24 cellular contexts compared by ENCODE assay signal in genomic region chr13:80157261-80157942, GRCh38.
DNase-seq lines count a peak whose midpoint lies in the region; ATAC-seq and TF ChIP-seq lines count a peak whose summit lies in the region.
"Had no signal": no experiment of that assay in that cellular context is flagged by ENCODE, and none has a peak within 500 bp of the region (broad histone marks: within the 10 kb centered on the region; RNA-seq: fewer than 3 reads in every experiment).

No MANE protein-coding gene starts in this region.

- H4K5ac ChIP-seq in IMR-90 (ENCODE audit: low read depth, low read length) = no peak overlapping the region

- H3K4me1 ChIP-seq in A673 (ENCODE audit: insufficient read depth, low read length, poor library complexity, severe bottlenecking) (peaks cover 7% of the 10 kb centered on the region), IMR-90 (ENCODE audit: control insufficient read depth, insufficient read depth, low read length) (0 out of 2 replicates have a peak, but pooled peaks cover 2% of the 10 kb centered on the region), mesenchymal stem cell (ENCODE audit: control insufficient read depth, insufficient read depth, low read depth, low read length) (no peaks in the 10 kb centered on the region)
- H3K4me1 ChIP-seq: ascending aorta, gastroesophageal sphincter, prostate gland had no signal

- H3K27me3 ChIP-seq in A673 (replicated peaks; ENCODE audit: insufficient read depth, low read depth, low read length, poor library complexity) (no peaks in the 10 kb centered on the region), IMR-90 (ENCODE audit: control insufficient read depth, insufficient read depth, low read length) (no peaks in the 10 kb centered on the region), mesenchymal stem cell (ENCODE audit: control insufficient read depth in 1 of 2, insufficient read depth in 1 of 2, low read length in 2 of 2) (no peaks in the 10 kb centered on the region)
- H3K27me3 ChIP-seq: ascending aorta, gastroesophageal sphincter had no signal

- H3K4ac ChIP-seq in IMR-90 (ENCODE audit: low read depth, low read length) (no peak overlapping the region), mesenchymal stem cell (ENCODE audit: low read depth in 1 of 2, low read length in 2 of 2) (no peak overlapping the region)

- H3K9me3 ChIP-seq in A673 (ENCODE audit: low read depth, low read length, poor library complexity, severe bottlenecking) (no peaks in the 10 kb centered on the region), IMR-90 (ENCODE audit: control insufficient read depth, insufficient read depth, low read length) (no peaks in the 10 kb centered on the region), mesenchymal stem cell (ENCODE audit: control insufficient read depth, low read length) (no peaks in the 10 kb centered on the region)
- H3K9me3 ChIP-seq: ascending aorta, gastroesophageal sphincter, prostate gland had no signal

- H3K9ac ChIP-seq in IMR-90 (ENCODE audit: low read depth, low read length) (no peak overlapping the region), mesenchymal stem cell (ENCODE audit: low read length) (peak overlapping the region; percentile 14)
- H3K9ac ChIP-seq: KMS-11 had no signal

- TF ChIP-seq POLR2A in IMR-90 (IDR thresholded peaks at IDR 0.05; ENCODE audit: low read depth, low read length) = no peak

- CTCF ChIA-PET in A673 (lab: Charles Lee) (no interaction called here), IMR-90 (lab: Yijun Ruan, JAX) (no interaction called here)
- CTCF ChIA-PET in activated CD8-positive, alpha-beta T cell treated with anti-CD3 and anti-CD28 coated beads for 36 hours (lab: Charles Lee) = no interaction called here

- intact Hi-C loops in A673 (cut with micrococcal nuclease; ENCODE audit: unreplicated experiment) = no loop called here
- intact Hi-C loops in IMR-90 (cut with micrococcal nuclease) = no loop called here
- intact Hi-C loops in activated CD8-positive, alpha-beta T cell treated with anti-CD3 and anti-CD28 coated beads for 36 hours (cut with micrococcal nuclease) = no loop called here

- peak; percentile 63 for ATAC-seq in IMR-90 (ENCODE audit: low read depth)
- no peak for ATAC-seq in HG02938 (IDR thresholded peaks at IDR 0.05; ENCODE audit: unreplicated experiment)
- ATAC-seq in HG02840 (IDR thresholded peaks at IDR 0.05; ENCODE audit: low FRiP score, unreplicated experiment) = no peak
- ATAC-seq in activated CD8-positive, alpha-beta T cell treated with anti-CD3 and anti-CD28 coated beads for 36 hours = no peak
- ATAC-seq: gastroesophageal sphincter, SK-N-SH treated with all-trans-retinoic acid at 6 μM for 48 hours had no signal

- peak; percentile 66 for DNase-seq in A673 (ENCODE audit: low spot score)
- DNase-seq in IMR-90 = peak; percentile 35
- peak; percentile 36 for DNase-seq in dedifferentiated amniotic fluid mesenchymal stem cell (ENCODE audit: extremely low spot score)
- DNase-seq in mesenchymal stem cell = peak; percentile 16
- DNase-seq in activated CD8-positive, alpha-beta T cell treated with anti-CD3 and anti-CD28 coated beads for 36 hours = no peak
- DNase-seq in SKM-1 treated with dmso at 0.1 percent for 144 hours (lab: John Stamatoyannopoulos, UW; ENCODE audit: unreplicated experiment) = no peak
- DNase-seq: activated CD4-positive, alpha-beta T cell treated with anti-CD3 and anti-CD28 coated beads, Interleukin-2, amount 50 U/mL, for 1 hour; C1 segment of cervical spinal cord; effector CD8-positive, alpha-beta T cell; erythroblast; MV-4-11; NCI-H1694; NCI-H69; RPMI8226 had no signal

- no peak overlapping the region for H2BK15ac ChIP-seq in IMR-90 (ENCODE audit: low read depth, low read length)
- H2BK15ac ChIP-seq in mesenchymal stem cell (ENCODE audit: low read depth, poor library complexity, severe bottlenecking) = no peak overlapping the region

- H4K20me1 ChIP-seq in IMR-90 (ENCODE audit: insufficient read depth, low read length) = no peaks in the 10 kb centered on the region

- dilution Hi-C loops in IMR-90 (cut with HindIII; ENCODE audit: low sequenced_read_pairs, unreplicated experiment) = no loop called here

- no peak overlapping the region for H3K27ac Mint-ChIP-seq in activated CD8-positive, alpha-beta T cell treated with anti-CD3 and anti-CD28 coated beads for 36 hours
- H3K27ac Mint-ChIP-seq: activated naive CD4-positive, alpha-beta T cell treated with anti-CD3 and anti-CD28 coated beads, Interleukin-2, amount 50 U/mL, for 24 hours; activated T-helper 1 cell treated with anti-CD3 and anti-CD28 coated beads, Interleukin-12 subunit alpha, Interleukin-12 subunit beta, Interleukin-2, Interleukin-4 antibody, amounts not matched to agents 30 ng/mL and 10 ng/mL and 1 ng/mL, durations not matched to agents 14 hours and 24 hours and 36 hours; type B pancreatic cell had no signal

- H3K4me3 ChIP-seq in A673 (ENCODE audit: low read depth, low read length, poor library complexity, severe bottlenecking) (no peak overlapping the region), IMR-90 (ENCODE audit: insufficient read depth, low read depth, low read length) (no peak overlapping the region), mesenchymal stem cell (ENCODE audit: insufficient read depth in 1 of 2, low read depth in 1 of 2, low read length in 2 of 2) (peak overlapping the region in 1 of 2 experiments; percentile 20)
- H3K4me3 ChIP-seq: ascending aorta, gastroesophageal sphincter, prostate gland had no signal

- H2AFZ ChIP-seq in IMR-90 (replicated peaks; ENCODE audit: low read length, poor library complexity) = no peak overlapping the region
- H2AFZ ChIP-seq in mesenchymal stem cell (ENCODE audit: low read depth, low read length) = no peak overlapping the region

- no peak overlapping the region for H2BK5ac ChIP-seq in IMR-90 (ENCODE audit: low read depth, low read length, poor library complexity, severe bottlenecking)
- H2BK5ac ChIP-seq in mesenchymal stem cell (ENCODE audit: low read depth, low read length, poor library complexity, severe bottlenecking) = no peak overlapping the region

- TF ChIP-seq RAD21 in IMR-90 (IDR thresholded peaks at IDR 0.05; ENCODE audit: low read length) = no peak

- H2AK5ac ChIP-seq in IMR-90 (ENCODE audit: low read depth, low read length) = no peak overlapping the region
- H2AK5ac ChIP-seq in mesenchymal stem cell (ENCODE audit: low read length, severe bottlenecking) = no peak overlapping the region

- no peaks in the 10 kb centered on the region for H3K36me3 Mint-ChIP-seq in activated CD8-positive, alpha-beta T cell treated with anti-CD3 and anti-CD28 coated beads for 36 hours (ENCODE audit: low read depth)
- H3K36me3 Mint-ChIP-seq: activated naive CD4-positive, alpha-beta T cell treated with anti-CD3 and anti-CD28 coated beads, Interleukin-2, amount 50 U/mL, for 24 hours; type B pancreatic cell had no signal

- BruUV-seq in A673 (replicated peaks; lab: Mats Ljungman, UMichigan) (no TSS peak), IMR-90 (replicated peaks; lab: Mats Ljungman, UMichigan) (no TSS peak)

- no peak overlapping the region for H3K4me3 Mint-ChIP-seq in activated CD8-positive, alpha-beta T cell treated with anti-CD3 and anti-CD28 coated beads for 36 hours
- H3K4me3 Mint-ChIP-seq: activated naive CD4-positive, alpha-beta T cell treated with anti-CD3 and anti-CD28 coated beads, Interleukin-2, amount 50 U/mL, for 24 hours; activated T-helper 1 cell treated with anti-CD3 and anti-CD28 coated beads, Interleukin-12 subunit alpha, Interleukin-12 subunit beta, Interleukin-2, Interleukin-4 antibody, amounts not matched to agents 30 ng/mL and 10 ng/mL and 1 ng/mL, durations not matched to agents 14 hours and 24 hours and 36 hours; type B pancreatic cell had no signal

- in situ Hi-C loops in IMR-90 (cut with MboI; ENCODE audit: low sequenced_read_pairs) = no loop called here

- H3K4me1 Mint-ChIP-seq in activated CD8-positive, alpha-beta T cell treated with anti-CD3 and anti-CD28 coated beads for 36 hours (ENCODE audit: low read depth) = no peaks in the 10 kb centered on the region
- H3K4me1 Mint-ChIP-seq: activated naive CD4-positive, alpha-beta T cell treated with anti-CD3 and anti-CD28 coated beads, Interleukin-2, amount 50 U/mL, for 24 hours had no signal

- no peak overlapping the region for H3K56ac ChIP-seq in IMR-90 (ENCODE audit: extremely low read depth, insufficient read depth, low read length)

- no peak overlapping the region for H3K4me2 ChIP-seq in IMR-90 (ENCODE audit: low read depth, low read length)
- H3K4me2 ChIP-seq in mesenchymal stem cell (ENCODE audit: low read length, poor library complexity, severe bottlenecking) = no peak overlapping the region
- H3K4me2 ChIP-seq: KMS-11 had no signal

- no peak overlapping the region for H2BK12ac ChIP-seq in mesenchymal stem cell (ENCODE audit: low read length in 2 of 2)

- H3K14ac ChIP-seq in IMR-90 (replicated peaks; ENCODE audit: low read depth, low read length) (no peak overlapping the region), mesenchymal stem cell (ENCODE audit: low read length in 2 of 2) (no peak overlapping the region)

- H2BK120ac ChIP-seq in IMR-90 (ENCODE audit: low read depth, low read length) = no peak overlapping the region
- H2BK120ac ChIP-seq in mesenchymal stem cell (ENCODE audit: low read depth, low read length) = no peak overlapping the region

- H2AK9ac ChIP-seq in IMR-90 (replicated peaks; ENCODE audit: low read depth, low read length, poor library complexity) = no peak overlapping the region

- H4K8ac ChIP-seq in IMR-90 (ENCODE audit: low read depth in 2 of 2, low read length in 2 of 2) (no peak overlapping the region), mesenchymal stem cell (ENCODE audit: low read length) (no peak overlapping the region)

- H3K18ac ChIP-seq in IMR-90 (ENCODE audit: low read depth, low read length) = peak overlapping the region; percentile 41; the same call in 1 of the 2 replicates
- H3K18ac ChIP-seq in mesenchymal stem cell (ENCODE audit: low read depth in 1 of 2, low read length in 2 of 2) = peak overlapping the region in 1 of 2 experiments; percentile 48

- no peaks in the 10 kb centered on the region for H3K36me3 ChIP-seq in A673 (ENCODE audit: insufficient read depth, low read length, poor library complexity, severe bottlenecking)
- H3K36me3 ChIP-seq in IMR-90 (ENCODE audit: control insufficient read depth, insufficient read depth, low read length) = no peaks in the 10 kb centered on the region
- H3K36me3 ChIP-seq in mesenchymal stem cell (ENCODE audit: control insufficient read depth in 1 of 2, insufficient read depth in 2 of 2, low read depth in 1 of 2, low read length in 2 of 2) = no peaks in the 10 kb centered on the region
- H3K36me3 ChIP-seq: ascending aorta, gastroesophageal sphincter, prostate gland had no signal

- peak overlapping the region; percentile 52 for H3K27ac ChIP-seq in A673 (ENCODE audit: low read depth, low read length, poor library complexity, severe bottlenecking)
- no peak overlapping the region for H3K27ac ChIP-seq in IMR-90 (ENCODE audit: insufficient read depth, low read length)
- no peak overlapping the region for H3K27ac ChIP-seq in mesenchymal stem cell (ENCODE audit: low read length, poor library complexity, severe bottlenecking)
- H3K27ac ChIP-seq: ascending aorta, gastroesophageal sphincter, KMS-11, prostate gland had no signal

- no CpG with 5 or more reads among the region's 3 CpGs for WGBS in IMR-90 (ENCODE audit: extremely low coverage in 2 of 2, insufficient read length in 1 of 2), 2 experiments
- 100% methylated on average over 1 of the region's 3 CpGs for WGBS in mesenchymal stem cell

- H3K27me3 Mint-ChIP-seq in activated CD8-positive, alpha-beta T cell treated with anti-CD3 and anti-CD28 coated beads for 36 hours = no peaks in the 10 kb centered on the region
- H3K27me3 Mint-ChIP-seq: activated naive CD4-positive, alpha-beta T cell treated with anti-CD3 and anti-CD28 coated beads, Interleukin-2, amount 50 U/mL, for 24 hours; type B pancreatic cell had no signal

- no peaks in the 10 kb centered on the region for H3K9me1 ChIP-seq in IMR-90 (ENCODE audit: insufficient read depth, low read length)

- TF ChIP-seq CTCF in A673 (conservative IDR thresholded peaks at IDR 0.05; ENCODE audit: low read depth, low read length) (no peak), IMR-90 (conservative IDR thresholded peaks at IDR 0.05; ENCODE audit: low read depth, low read length) (no peak)
- TF ChIP-seq CTCF in activated CD8-positive, alpha-beta T cell treated with anti-CD3 and anti-CD28 coated beads for 36 hours (IDR thresholded peaks at IDR 0.05) = no peak

- no peak overlapping the region for H2BK20ac ChIP-seq in IMR-90 (ENCODE audit: low read depth, low read length)

- POLR2A ChIA-PET in A673 (lab: Charles Lee; ENCODE audit: low non-redundant PET) = no interaction called here
- POLR2A ChIA-PET in IMR-90 (lab: Charles Lee; ENCODE audit: unreplicated experiment) = no interaction called here
- POLR2A ChIA-PET in activated CD8-positive, alpha-beta T cell treated with anti-CD3 and anti-CD28 coated beads for 36 hours (lab: Charles Lee) = no interaction called here

- no peak overlapping the region for H3K23ac ChIP-seq in IMR-90 (ENCODE audit: low read depth, low read length)
- H3K23ac ChIP-seq in mesenchymal stem cell (ENCODE audit: low read length in 2 of 2) = no peak overlapping the region

- no peaks in the 10 kb centered on the region for H3K79me1 ChIP-seq in IMR-90 (ENCODE audit: low read depth in 1 of 2, low read length in 2 of 2)
- no peaks in the 10 kb centered on the region for H3K79me1 ChIP-seq in mesenchymal stem cell (replicated peaks; ENCODE audit: low read length, poor library complexity, severe bottlenecking)

- no peak overlapping the region for H4K91ac ChIP-seq in IMR-90 (ENCODE audit: insufficient read depth, low read depth, low read length)
- no peak overlapping the region for H4K91ac ChIP-seq in mesenchymal stem cell (ENCODE audit: low read length)

- no peaks in the 10 kb centered on the region for H3K9me3 Mint-ChIP-seq in activated CD8-positive, alpha-beta T cell treated with anti-CD3 and anti-CD28 coated beads for 36 hours
- H3K9me3 Mint-ChIP-seq: activated naive CD4-positive, alpha-beta T cell treated with anti-CD3 and anti-CD28 coated beads, Interleukin-2, amount 50 U/mL, for 24 hours; activated T-helper 1 cell treated with anti-CD3 and anti-CD28 coated beads, Interleukin-12 subunit alpha, Interleukin-12 subunit beta, Interleukin-2, Interleukin-4 antibody, amounts not matched to agents 30 ng/mL and 10 ng/mL and 1 ng/mL, durations not matched to agents 14 hours and 24 hours and 36 hours had no signal

Comparison
In these comparisons a context has a peak if more than half of its experiments do, and no peak if none do; other contexts are left out.
1. DNase-seq: peak in A673 (single experiment), IMR-90 (single experiment), dedifferentiated amniotic fluid mesenchymal stem cell (single experiment) and mesenchymal stem cell (single experiment); none in activated CD8-positive, alpha-beta T cell treated with anti-CD3 and anti-CD28 coated beads for 36 hours (single experiment) and SKM-1 treated with dmso at 0.1 percent for 144 hours (single experiment).